Comparison of ENCODE assay signal across 25 cellular contexts in genomic region chr13:69761581-69761980, GRCh38.
"Had no signal": no experiment of that assay in that cellular context is flagged by ENCODE, and none has a peak within 500 bp of the region (broad histone marks: within the 10 kb centered on the region; RNA-seq: fewer than 3 reads in every experiment).

No MANE protein-coding gene starts in this region.

- H3K4me2 ChIP-seq: hepatocyte had no signal

- H3K4me1 ChIP-seq: colonic mucosa, esophagus muscularis mucosa, esophagus squamous epithelium, foreskin keratinocyte, gastrocnemius medialis, gastroesophageal sphincter, heart left ventricle, heart right ventricle had no signal

- H2AFZ ChIP-seq: hepatocyte had no signal

- ATAC-seq: effector memory CD8-positive, alpha-beta T cell; esophagus mucosa; foreskin keratinocyte; gastrocnemius medialis; gastroesophageal sphincter; heart left ventricle; heart right ventricle had no signal

- H3K79me2 ChIP-seq: hepatocyte had no signal

- H3K36me3 ChIP-seq: colonic mucosa, esophagus muscularis mucosa, esophagus squamous epithelium, gastrocnemius medialis, gastroesophageal sphincter, heart left ventricle, heart right ventricle had no signal

- H3K4me3 ChIP-seq: colonic mucosa, coronary artery, dorsolateral prefrontal cortex, esophagus muscularis mucosa, esophagus squamous epithelium, gastrocnemius medialis, gastroesophageal sphincter, heart left ventricle, heart right ventricle, hepatocyte had no signal

- H3K27ac ChIP-seq: colonic mucosa, coronary artery, dorsolateral prefrontal cortex, epithelial cell of prostate, esophagus muscularis mucosa, esophagus squamous epithelium, foreskin keratinocyte, gastrocnemius medialis, gastroesophageal sphincter, heart left ventricle, heart right ventricle, hepatocyte had no signal

- H3K9me3 ChIP-seq: colonic mucosa, esophagus muscularis mucosa, gastrocnemius medialis, gastroesophageal sphincter had no signal

- H3K27me3 ChIP-seq: colonic mucosa, dorsolateral prefrontal cortex, esophagus muscularis mucosa, esophagus squamous epithelium, foreskin keratinocyte, gastrocnemius medialis, gastroesophageal sphincter, heart left ventricle, heart right ventricle, hepatocyte had no signal

- DNase-seq: colonic mucosa; cortex of kidney; dermis blood vessel endothelial cell; dorsolateral prefrontal cortex; effector CD4-positive, alpha-beta T cell; effector CD8-positive, alpha-beta T cell; effector memory CD4-positive, alpha-beta T cell; effector memory CD8-positive, alpha-beta T cell; endodermal cell; erythroblast; esophagus squamous epithelium; foreskin fibroblast; foreskin keratinocyte; foreskin melanocyte; gastrocnemius medialis; glutamatergic neuron; head of caudate nucleus; heart left ventricle; heart right ventricle had no signal
